Comparison of ENCODE assay signal across 11 cellular contexts in the genomic region with DNA sequence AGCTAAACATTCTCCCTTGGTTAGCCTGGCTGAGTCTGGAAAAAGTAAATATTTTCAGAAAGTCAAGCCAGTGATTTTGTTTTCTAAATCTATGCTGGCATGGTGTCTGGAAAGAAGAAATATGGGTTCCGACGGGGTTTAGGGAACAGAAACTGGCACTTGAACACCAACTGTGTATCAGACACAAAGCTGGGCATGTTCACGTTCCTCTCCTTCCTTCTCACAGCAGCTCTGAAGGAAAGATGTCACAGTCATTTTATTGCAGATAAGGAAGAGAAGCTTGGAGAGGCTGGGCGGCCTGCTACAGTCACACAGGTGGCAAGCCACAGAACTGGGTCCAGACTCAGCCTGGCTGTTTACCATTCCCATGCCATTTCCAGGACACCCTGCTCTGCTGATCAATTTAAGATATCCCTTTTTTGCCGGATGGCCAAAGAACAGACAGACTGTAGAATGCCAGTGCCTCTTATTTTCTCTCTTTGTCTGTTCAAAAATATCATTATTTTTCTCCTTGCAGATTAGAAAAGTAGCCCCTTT.
"Had no signal": no experiment of that assay in that cellular context is flagged by ENCODE, and none has a peak within 500 bp of the region (broad histone marks: within the 10 kb centered on the region; RNA-seq: fewer than 3 reads in every experiment).

No MANE protein-coding gene starts in this region.

- DNase-seq: activated CD4-positive, alpha-beta T cell treated with anti-CD3 and anti-CD28 coated beads for 1 hour; activated effector memory CD4-positive, alpha-beta T cell treated with anti-CD3 and anti-CD28 coated beads, Interleukin-2, amount 50 U/mL, for 16 hours; activated naive CD4-positive, alpha-beta T cell treated with anti-CD3 and anti-CD28 coated beads, Interleukin-2, amount 50 U/mL, for 16 hours; activated T-cell treated with anti-CD3 and anti-CD28 coated beads, Interleukin-2, amount 50 U/mL, for 72 hours; foreskin keratinocyte; left lung; mammary epithelial cell; mucosa of descending colon; naive B cell; small intestine; stimulated activated CD4-positive, alpha-beta T cell treated with anti-CD3 and anti-CD28 coated beads, Interleukin-4, amount 100 ng/mL, for 1 hour had no signal

- ATAC-seq: activated T-cell treated with anti-CD3 and anti-CD28 coated beads, Interleukin-2, amount 50 U/mL, for 72 hours; foreskin keratinocyte; left lung; mucosa of descending colon had no signal
